ENCODE assay signal across 11 cellular contexts in genomic region chr7:8277394-8277982, GRCh38. TPM values are rescaled to one million over a fixed set of nuclear protein-coding genes. Genes with fewer than 3 reads are reported as not detected.
DNase-seq lines count a peak whose midpoint lies in the region; ATAC-seq and TF ChIP-seq lines count a peak whose summit lies in the region.
"Had no signal": no experiment of that assay in that cellular context is flagged by ENCODE, and none has a peak within 500 bp of the region (broad histone marks: within the 10 kb centered on the region; RNA-seq: fewer than 3 reads in every experiment).

No MANE protein-coding gene starts in this region.

- no peaks in the 10 kb centered on the region for H3F3A ChIP-seq in DOHH2 (ENCODE audit: control insufficient read depth, insufficient read depth)

- H3K9me2 ChIP-seq in DOHH2 (replicated peaks; ENCODE audit: control insufficient read depth, low read length) = no peaks in the 10 kb centered on the region

- H3K27ac Mint-ChIP-seq in CD8-positive, alpha-beta memory T cell = no peak overlapping the region

- H4K20me1 ChIP-seq in DOHH2 (ENCODE audit: control insufficient read depth, insufficient read depth, low read depth, low read length) = no peaks in the 10 kb centered on the region

- peak; percentile 25 for DNase-seq in HuH-7.5 (ENCODE audit: low spot score)
- DNase-seq in RWPE2 (ENCODE audit: low spot score) = no peak
- no peak for DNase-seq in left lobe of liver (ENCODE audit: low spot score)
- DNase-seq in CD8-positive, alpha-beta memory T cell = no peak
- DNase-seq in right atrium auricular region (ENCODE audit: low spot score) = no peak
- DNase-seq: caudate nucleus, hippocampal formation had no signal

- H3K9me3 Mint-ChIP-seq in CD8-positive, alpha-beta memory T cell = no peaks in the 10 kb centered on the region

- H3K4me1 ChIP-seq in DOHH2 (ENCODE audit: control insufficient read depth, low read length) = no peaks in the 10 kb centered on the region
- H3K4me1 ChIP-seq in RWPE2 (ENCODE audit: insufficient read depth, poor library complexity, severe bottlenecking) = peaks cover 4% of the 10 kb centered on the region
- no peaks in the 10 kb centered on the region for H3K4me1 ChIP-seq in CD8-positive, alpha-beta memory T cell (ENCODE audit: insufficient read depth, low read length)
- H3K4me1 ChIP-seq in right atrium auricular region = peaks cover 0 to 5% of the 10 kb centered on the region in 2 donors

- no peaks in the 10 kb centered on the region for H3K4me1 Mint-ChIP-seq in CD8-positive, alpha-beta memory T cell

- no peak overlapping the region for H3K4me3 Mint-ChIP-seq in CD8-positive, alpha-beta memory T cell

- no peak overlapping the region for H3K4me3 ChIP-seq in DOHH2 (ENCODE audit: low read length)
- H3K4me3 ChIP-seq in RWPE2 (ENCODE audit: severe bottlenecking) = no peak overlapping the region
- H3K4me3 ChIP-seq in CD8-positive, alpha-beta memory T cell (ENCODE audit: low read length) = no peak overlapping the region
- no peak overlapping the region for H3K4me3 ChIP-seq in right atrium auricular region

- H3K27me3 Mint-ChIP-seq in CD8-positive, alpha-beta memory T cell = peaks cover 13 to 34% of the 10 kb centered on the region in 2 donors

- TF ChIP-seq CTCF in DOHH2 (IDR thresholded peaks at IDR 0.05; ENCODE audit: low read depth, low read length, poor library complexity, severe bottlenecking) (peak; percentile 50), RWPE2 (IDR thresholded peaks at IDR 0.05; ENCODE audit: poor library complexity, severe bottlenecking) (peak; percentile 19), right atrium auricular region (IDR thresholded peaks at IDR 0.05) (peak in 1 of 2 donors; percentile 20)

- no peak overlapping the region for H3K27ac ChIP-seq in DOHH2 (ENCODE audit: low read depth, low read length)
- H3K27ac ChIP-seq in RWPE2 (ENCODE audit: poor library complexity, severe bottlenecking) = no peak overlapping the region
- H3K27ac ChIP-seq in CD8-positive, alpha-beta memory T cell (ENCODE audit: low read depth, low read length) = no peak overlapping the region
- no peak overlapping the region for H3K27ac ChIP-seq in right atrium auricular region
- H3K27ac ChIP-seq: neutrophil had no signal

- H3K79me2 ChIP-seq in DOHH2 (ENCODE audit: control insufficient read depth, low read length) = no peaks in the 10 kb centered on the region

- CTCF ChIA-PET in CD8-positive, alpha-beta memory T cell (lab: Charles Lee) = interaction anchor here (1.3 kb wide), 1 partner anchor 19 kb away, joined by 3 read pairs; no protein-coding TSS in a partner anchor

- no peaks in the 10 kb centered on the region for H3K36me3 Mint-ChIP-seq in CD8-positive, alpha-beta memory T cell

- no peaks in the 10 kb centered on the region for H3K36me3 ChIP-seq in DOHH2 (ENCODE audit: control insufficient read depth, low read length)
- H3K36me3 ChIP-seq in RWPE2 (ENCODE audit: low read depth) = no peaks in the 10 kb centered on the region
- no peaks in the 10 kb centered on the region for H3K36me3 ChIP-seq in CD8-positive, alpha-beta memory T cell (ENCODE audit: insufficient read depth, low read length)
- H3K36me3 ChIP-seq in right atrium auricular region = no peaks in the 10 kb centered on the region
- H3K36me3 ChIP-seq: neutrophil had no signal

- no peak for ATAC-seq in RWPE2 (ENCODE audit: low read depth)
- ATAC-seq in left lobe of liver = peak; percentile 76
- no peak for ATAC-seq in HG03571 (IDR thresholded peaks at IDR 0.05; ENCODE audit: unreplicated experiment)
- ATAC-seq in GM21526 (IDR thresholded peaks at IDR 0.05; ENCODE audit: low FRiP score, unreplicated experiment) = no peak

- H3K27me3 ChIP-seq in DOHH2 (ENCODE audit: control insufficient read depth, low read length) (peaks cover 5% of the 10 kb centered on the region; the same call in 1 of the 2 replicates), RWPE2 (ENCODE audit: insufficient read depth, poor library complexity, severe bottlenecking) (no peaks in the 10 kb centered on the region), right atrium auricular region (no peaks in the 10 kb centered on the region)
- no peaks in the 10 kb centered on the region for H3K27me3 ChIP-seq in CD8-positive, alpha-beta memory T cell (ENCODE audit: insufficient read depth, low read length, poor library complexity, severe bottlenecking)
- H3K27me3 ChIP-seq: neutrophil had no signal

- H3K4me2 ChIP-seq in DOHH2 (ENCODE audit: low read length) = no peak overlapping the region

- POLR2A ChIA-PET in CD8-positive, alpha-beta memory T cell (lab: Charles Lee) = no interaction called here

- no peaks in the 10 kb centered on the region for H3K9me3 ChIP-seq in DOHH2 (ENCODE audit: control insufficient read depth, insufficient read depth, low read length)
- H3K9me3 ChIP-seq in RWPE2 (ENCODE audit: severe bottlenecking) = no peaks in the 10 kb centered on the region
- no peaks in the 10 kb centered on the region for H3K9me3 ChIP-seq in CD8-positive, alpha-beta memory T cell (ENCODE audit: low read length)
- H3K9me3 ChIP-seq in right atrium auricular region = no peaks in the 10 kb centered on the region
- H3K9me3 ChIP-seq: neutrophil had no signal

RNA-seq across cellular contexts. Expression of gene ICA1, which starts 15.5 kb away (rescaled TPM):
- total RNA-seq in left lobe of liver = 1.9 TPM
- under 1 TPM; 0.33 to 0.46 TPM for total RNA-seq in CD8-positive, alpha-beta memory T cell
- 3.3 TPM for polyA plus RNA-seq in CD8-positive, alpha-beta memory T cell
- total RNA-seq in right atrium auricular region = 10 to 100 TPM; 39.4 to 51.8 TPM

Comparison
In these comparisons a context has a peak if more than half of its experiments do, and no peak if none do; other contexts are left out.
1. RNA of gene ICA1, which starts 15.5 kb away (total RNA-seq): 39.4 to 51.8 TPM in right atrium auricular region; 1.9 TPM in left lobe of liver (single experiment) and 0.33 to 0.46 TPM in CD8-positive, alpha-beta memory T cell; every median in the first group is over 10 times any median in the second.